Comparison of ENCODE assay signal across 8 cellular contexts in the genomic region with DNA sequence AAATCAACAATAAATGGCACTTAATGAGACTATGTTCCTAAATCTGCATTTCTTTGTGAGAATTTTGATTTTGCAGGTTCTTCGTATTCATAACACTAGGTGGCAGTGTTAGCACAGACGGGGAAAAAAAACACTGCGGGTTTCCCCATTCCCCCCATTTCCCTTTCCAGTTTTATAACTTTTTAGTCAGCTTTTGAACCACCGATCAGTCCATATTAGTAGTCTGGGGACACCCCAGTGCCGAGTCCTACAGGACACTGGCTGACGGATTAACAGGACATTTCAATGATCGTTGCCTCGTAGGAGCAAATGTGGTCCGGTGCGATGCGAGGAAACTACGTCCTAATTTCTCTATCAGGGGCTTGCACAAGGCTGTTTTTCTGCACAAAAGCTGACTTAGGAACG.
DNase-seq lines count a peak whose midpoint lies in the region; ATAC-seq and TF ChIP-seq lines count a peak whose summit lies in the region.

No MANE protein-coding gene starts in this region.

- H3K56ac ChIP-seq in mesendoderm (ENCODE audit: low read length): peak overlapping the region; percentile 51

- H3K4ac ChIP-seq in mesendoderm (ENCODE audit: low read depth, low read length): peak overlapping the region; percentile 52

- 0 out of 2 replicates have a peak overlapping the region, but pooled peaks have one; percentile 20 for H2AFZ ChIP-seq in DND-41 (ENCODE audit: low read depth, low read length)

- H2AK5ac ChIP-seq in mesendoderm (ENCODE audit: low read length): no peak overlapping the region

- H4K20me1 ChIP-seq in DND-41 (ENCODE audit: insufficient read depth, low read length): no peaks in the 10 kb centered on the region

- H3K79me1 ChIP-seq in mesendoderm (ENCODE audit: low read length): no peaks in the 10 kb centered on the region

- H3K9me3 ChIP-seq in DND-41 (ENCODE audit: insufficient read depth, low read length, severe bottlenecking) (no peaks in the 10 kb centered on the region), colonic mucosa (no peaks in the 10 kb centered on the region)

- H3K9ac ChIP-seq in DND-41 (ENCODE audit: low read depth, low read length): no peak overlapping the region
- peak overlapping the region in 1 of 2 donors; percentile 59 for H3K9ac ChIP-seq in colonic mucosa (ENCODE audit: low read depth in 2 of 2, low read length in 2 of 2)
- no peak overlapping the region for H3K9ac ChIP-seq in mesendoderm (ENCODE audit: low read length)

- peak overlapping the region; percentile 30 for H3K18ac ChIP-seq in mesendoderm (ENCODE audit: low read length)

- no peak overlapping the region for H3K23ac ChIP-seq in mesendoderm (ENCODE audit: low read length)

- H3K4me1 ChIP-seq in DND-41 (ENCODE audit: insufficient read depth, low read length) (no peaks in the 10 kb centered on the region), colonic mucosa (no peaks in the 10 kb centered on the region), mesendoderm (ENCODE audit: control insufficient read depth, low read depth, low read length) (no peaks in the 10 kb centered on the region)

- H4K8ac ChIP-seq in mesendoderm (ENCODE audit: low read depth, low read length): no peak overlapping the region

- intact Hi-C loops in colonic mucosa (cut with DNase I): loop anchor here (5.0 to 10.0 kb wide), 4 partner anchors 144 to 1114 kb away; no protein-coding TSS in a partner anchor

- H4K5ac ChIP-seq in mesendoderm (ENCODE audit: low read length): no peak overlapping the region

- ATAC-seq in DND-41 (ENCODE audit: insufficient read depth, low read depth) (no peak), HG03175 (IDR thresholded peaks at IDR 0.05; ENCODE audit: unreplicated experiment) (peak; percentile 57)

- no peak overlapping the region for H2BK120ac ChIP-seq in mesendoderm (ENCODE audit: low read depth, low read length)

- H2BK15ac ChIP-seq in mesendoderm (replicated peaks; ENCODE audit: low read depth): no peak overlapping the region

- H3K4me2 ChIP-seq in DND-41 (ENCODE audit: insufficient read depth, low read length) (no peak overlapping the region), mesendoderm (ENCODE audit: low read length) (no peak overlapping the region)

- H3K27ac ChIP-seq in DND-41 (ENCODE audit: low read length) (no peak overlapping the region), colonic mucosa (no peak overlapping the region), mesendoderm (ENCODE audit: low read depth, low read length) (no peak overlapping the region)

- no CpG with 5 or more reads among the region's 13 CpGs for WGBS in mesendoderm (ENCODE audit: extremely low coverage, insufficient coverage, low lambda C conversion rate)

- no peak for DNase-seq in DND-41
- DNase-seq in SKM-1 treated with dmso at 0.1 percent for 144 hours (lab: John Stamatoyannopoulos, UW; ENCODE audit: unreplicated experiment): peak; percentile 26
- DNase-seq in colonic mucosa: no peak
- no peak for DNase-seq in mesendoderm
- DNase-seq in ecto neural progenitor cell (ENCODE audit: low spot score): no peak
- no peak for DNase-seq in GOT3 (lab: John Stamatoyannopoulos, UW)
- DNase-seq in islet precursor cell: no peak

- TF ChIP-seq CTCF in DND-41 (IDR thresholded peaks at IDR 0.05; ENCODE audit: borderline replicate concordance, extremely low read depth, low read length, poor library complexity, severe bottlenecking): peak; percentile 75
- TF ChIP-seq CTCF in colonic mucosa (IDR thresholded peaks at IDR 0.05): peak; percentile 64

- H3K27me3 ChIP-seq in DND-41 (ENCODE audit: insufficient read depth, low read length, poor library complexity) (no peaks in the 10 kb centered on the region), colonic mucosa (no peaks in the 10 kb centered on the region), mesendoderm (ENCODE audit: insufficient read depth, low read length, poor library complexity) (no peaks in the 10 kb centered on the region)

- H3K36me3 ChIP-seq in DND-41 (ENCODE audit: insufficient read depth, low read length): no peaks in the 10 kb centered on the region
- H3K36me3 ChIP-seq in colonic mucosa: no peaks in the 10 kb centered on the region
- H3K36me3 ChIP-seq in mesendoderm (ENCODE audit: control insufficient read depth, insufficient read depth, low read length): no peaks in the 10 kb centered on the region

- H3K4me3 ChIP-seq in DND-41 (ENCODE audit: low read depth in 1 of 2, low read length in 2 of 2): no peak overlapping the region
- peak overlapping the region; percentile 11 for H3K4me3 ChIP-seq in colonic mucosa
- no peak overlapping the region for H3K4me3 ChIP-seq in mesendoderm (ENCODE audit: low read length)

- no peak overlapping the region for H2BK5ac ChIP-seq in mesendoderm (ENCODE audit: low read length)

- no peaks in the 10 kb centered on the region for H3K79me2 ChIP-seq in DND-41 (ENCODE audit: insufficient read depth, low read length)
- H3K79me2 ChIP-seq in mesendoderm (ENCODE audit: control insufficient read depth, insufficient read depth, low read length): no peaks in the 10 kb centered on the region
